Comparison of ENCODE assay signal across 11 cellular contexts in genomic region chrX:134161162-134161561, GRCh38.
DNase-seq lines count a peak whose midpoint lies in the region; ATAC-seq and TF ChIP-seq lines count a peak whose summit lies in the region.
"Had no signal": no experiment of that assay in that cellular context is flagged by ENCODE, and none has a peak within 500 bp of the region (broad histone marks: within the 10 kb centered on the region; RNA-seq: fewer than 3 reads in every experiment).

No MANE protein-coding gene starts in this region.

- no peaks in the 10 kb centered on the region for H4K20me1 ChIP-seq in osteoblast (ENCODE audit: insufficient read depth, low read length)

- H3K79me2 ChIP-seq in osteoblast (ENCODE audit: insufficient read depth, low read length): no peaks in the 10 kb centered on the region

- no peak for TF ChIP-seq CTCF in stomach (IDR thresholded peaks at IDR 0.05)
- TF ChIP-seq CTCF in osteoblast (IDR thresholded peaks at IDR 0.05; ENCODE audit: extremely low read depth, low read depth, low read length): no peak
- TF ChIP-seq CTCF in omental fat pad (IDR thresholded peaks at IDR 0.05): no peak

- H3K27me3 ChIP-seq in stomach (no peaks in the 10 kb centered on the region), osteoblast (ENCODE audit: insufficient read depth, low read length) (no peaks in the 10 kb centered on the region)

- intact Hi-C loops in stomach (cut with DNase I; ENCODE audit: low total_unique reads): no loop called here

- TF ChIP-seq EP300 in stomach (IDR thresholded peaks at IDR 0.05): no peak

- H3K4me3 ChIP-seq in stomach (no peak overlapping the region), osteoblast (ENCODE audit: insufficient read depth, low read length) (no peak overlapping the region)
- H3K4me3 ChIP-seq: smooth muscle cell had no signal

- no peaks in the 10 kb centered on the region for H3K9me3 ChIP-seq in stomach
- H3K9me3 ChIP-seq in osteoblast (ENCODE audit: low read depth, low read length): no peaks in the 10 kb centered on the region

- TF ChIP-seq POLR2A in stomach (IDR thresholded peaks at IDR 0.05): no peak

- no peak overlapping the region for H3K4me2 ChIP-seq in osteoblast (ENCODE audit: insufficient read depth, low read length)
- H3K4me2 ChIP-seq: smooth muscle cell had no signal

- H3K4me1 ChIP-seq in stomach (no peaks in the 10 kb centered on the region), osteoblast (ENCODE audit: insufficient read depth, low read length) (no peaks in the 10 kb centered on the region)

- no peak overlapping the region for H3K27ac ChIP-seq in stomach
- H3K27ac ChIP-seq in osteoblast (ENCODE audit: low read depth, low read length): no peak overlapping the region

- H3K36me3 ChIP-seq in stomach (no peaks in the 10 kb centered on the region), osteoblast (ENCODE audit: insufficient read depth, low read length) (no peaks in the 10 kb centered on the region)

- DNase-seq in kidney glomerular epithelial cell (lab: John Stamatoyannopoulos, UW) (peak; percentile 8), stomach (no peak), osteoblast (ENCODE audit: insufficient read length, low spot score, missing footprints) (no peak), omental fat pad (ENCODE audit: low spot score) (no peak)
- DNase-seq: activated CD4-positive, alpha-beta T cell treated with anti-CD3 and anti-CD28 coated beads, Interleukin-2, amount 50 U/mL, for 1 hour; effector memory CD8-positive, alpha-beta T cell; hippocampal formation had no signal

- 46 to 74% (median 68%) methylated on average over 2 of the region's 2 CpGs for WGBS in stomach, 5 donors

- ATAC-seq in GM18907 (IDR thresholded peaks at IDR 0.05; ENCODE audit: unreplicated experiment) (peak; percentile 90), GM21526 (IDR thresholded peaks at IDR 0.05; ENCODE audit: low FRiP score, unreplicated experiment) (peak; percentile 66), HG03103 (IDR thresholded peaks at IDR 0.05; ENCODE audit: low read depth, unreplicated experiment) (peak; percentile 81), omental fat pad (ENCODE audit: low FRiP score) (no peak)
- ATAC-seq: effector memory CD8-positive, alpha-beta T cell had no signal

- no peak overlapping the region for H2AFZ ChIP-seq in osteoblast (ENCODE audit: low read length)
